Comparison of ENCODE assay signal across 1 cellular context in the genomic region with DNA sequence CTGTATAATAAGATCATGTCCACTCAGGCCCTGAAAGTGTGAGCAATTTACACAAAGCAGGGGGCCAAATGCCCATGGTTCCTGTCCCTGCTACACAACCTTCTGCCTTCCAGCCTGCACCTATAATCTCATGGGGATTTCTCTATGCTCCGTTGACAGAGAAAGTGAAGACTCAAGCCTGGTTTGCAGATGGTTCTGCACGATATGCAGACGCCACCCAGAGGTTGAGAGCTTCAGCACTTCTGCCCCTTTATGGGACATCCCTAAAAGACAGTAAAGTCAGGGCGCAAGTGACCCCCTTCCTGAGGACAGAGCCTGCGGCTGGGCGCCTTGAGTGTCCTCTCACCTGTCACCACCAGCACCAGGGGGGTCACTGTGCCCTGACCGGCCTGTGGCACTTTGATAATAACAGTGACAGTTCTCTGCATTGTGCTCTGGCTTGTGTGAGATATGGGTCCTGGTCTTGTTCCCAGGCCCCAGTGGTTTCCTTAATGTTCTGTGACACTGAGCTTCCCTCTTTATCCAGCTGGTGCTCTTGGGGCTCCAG.
TF ChIP-seq lines count a peak whose summit lies in the region.

No MANE protein-coding gene starts in this region.

TF ChIP-seq in H1, 55 proteins besides CTCF, POLR2A, EP300 and RAD21:
- TF ChIP-seq SP2 (IDR thresholded peaks at IDR 0.05; ENCODE audit: low read length) (no peak), SIRT6 (IDR thresholded peaks at IDR 0.05; ENCODE audit: low read length) (no peak)
TF ChIP-seq in H1: peak in this region for 0.
